ENCODE assay signal across 32 cellular contexts in the genomic region with DNA sequence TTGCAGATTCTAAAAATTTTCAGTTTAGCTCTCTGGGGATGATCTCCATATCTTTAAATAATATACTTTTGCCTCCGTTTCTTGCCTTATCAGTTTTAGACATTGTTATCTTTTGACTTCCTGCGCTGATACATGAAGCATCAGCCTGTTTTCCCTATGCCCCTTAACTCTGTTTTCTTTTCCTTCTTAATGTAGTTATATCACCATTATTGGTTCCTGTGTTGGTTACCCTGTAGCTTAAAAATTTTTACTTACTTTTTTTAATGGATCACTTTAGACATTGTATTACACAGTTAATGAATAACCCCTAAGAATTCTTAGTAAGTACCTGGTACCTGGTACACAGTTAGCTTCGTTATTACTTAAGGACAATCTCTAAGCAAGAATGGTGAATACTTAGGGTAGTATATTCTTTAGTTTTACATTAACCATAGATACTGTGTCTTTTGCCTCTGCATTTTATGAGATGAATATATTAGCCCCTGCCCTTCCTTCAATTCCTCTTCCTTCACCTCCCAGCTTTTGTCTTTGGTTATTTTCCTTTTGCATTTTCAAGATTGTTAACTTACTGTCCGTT. TPM values are rescaled to one million over a fixed set of nuclear protein-coding genes. Genes with fewer than 3 reads are reported as not detected.
A peak's percentile ranks its signal among the peaks of the same experiment; 100 is the strongest.
DNase-seq lines count a peak whose midpoint lies in the region; ATAC-seq, FAIRE-seq and TF ChIP-seq lines count a peak whose summit lies in the region.
"Had no signal": no experiment of that assay in that cellular context is flagged by ENCODE, and none has a peak within 500 bp of the region (broad histone marks: within the 10 kb centered on the region; RNA-seq: fewer than 3 reads in every experiment).

No MANE protein-coding gene starts in this region.

- H3K4me3 Mint-ChIP-seq in astrocyte (ENCODE audit: unreplicated experiment) (no peak overlapping the region), HFFc6 (no peak overlapping the region), nephron progenitor cell (no peak overlapping the region)
- H3K4me3 Mint-ChIP-seq: activated naive CD4-positive, alpha-beta T cell treated with anti-CD3 and anti-CD28 coated beads, Interleukin-2, amount 50 U/mL, for 24 hours; naive B cell; T-helper 2 cell treated with Interferon-gamma antibody and Interleukin-4, amounts not matched to agents 5 μg/mL and 100 μg/mL, for 36 hours had no signal

- H3K27me3 ChIP-seq in SK-N-SH (ENCODE audit: insufficient read depth) (no peaks in the 10 kb centered on the region), astrocyte (ENCODE audit: insufficient read depth, low read length) (no peaks in the 10 kb centered on the region)
- H3K27me3 ChIP-seq: tibial nerve had no signal

- H3K36me3 ChIP-seq in SK-N-SH (replicated peaks in 1 of 2; ENCODE audit: control insufficient read depth in 1 of 2, insufficient read depth in 2 of 2, low read length in 1 of 2) (peaks cover 0 to 16% of the 10 kb centered on the region in 2 experiments), astrocyte (ENCODE audit: insufficient read depth, low read length) (no peaks in the 10 kb centered on the region)
- H3K36me3 ChIP-seq: prostate gland, WERI-Rb-1 had no signal

- no peak overlapping the region; a peak in 1 of 4 replicates for H3K27ac ChIP-seq in SK-N-SH (ENCODE audit: low read depth in 2 of 2, low read length in 1 of 2)
- H3K27ac ChIP-seq in astrocyte (ENCODE audit: low read depth, low read length), result no peak overlapping the region
- H3K27ac ChIP-seq: 22Rv1, C4-2B, left ventricle myocardium inferior, prostate gland, tibial nerve, WERI-Rb-1 had no signal

- H3K9me3 ChIP-seq in SK-N-SH (no peaks in the 10 kb centered on the region), astrocyte (ENCODE audit: insufficient read depth, low read depth, low read length) (no peaks in the 10 kb centered on the region)
- H3K9me3 ChIP-seq: left ventricle myocardium inferior, prostate gland, tibial nerve had no signal

- CTCF ChIA-PET in SK-N-SH (lab: Yijun Ruan, JAX), result interaction anchor here (0.6 kb wide), 1 partner anchor 118 kb away, joined by 3 read pairs; no protein-coding TSS in a partner anchor

- no peak for TF ChIP-seq RAD21 in SK-N-SH (IDR thresholded peaks at IDR 0.05; ENCODE audit: low read length)

- H3K4me1 ChIP-seq in SK-N-SH (ENCODE audit: control insufficient read depth in 1 of 2, insufficient read depth in 2 of 2, low read depth in 1 of 2, low read length in 1 of 2) (peaks cover 0 to 4% of the 10 kb centered on the region in 2 experiments; a peak in 1 of 4 replicates), astrocyte (ENCODE audit: insufficient read depth, low read length) (peaks cover 9% of the 10 kb centered on the region)
- H3K4me1 ChIP-seq: left ventricle myocardium inferior, prostate gland, tibial nerve had no signal

- H3K4me1 Mint-ChIP-seq in astrocyte (ENCODE audit: low read depth, unreplicated experiment), result peaks cover 19% of the 10 kb centered on the region
- H3K4me1 Mint-ChIP-seq in HFFc6 (ENCODE audit: low read depth), result peaks cover 33% of the 10 kb centered on the region
- peaks cover 2% of the 10 kb centered on the region for H3K4me1 Mint-ChIP-seq in nephron progenitor cell

- peak overlapping the region; percentile 3 for H3K27ac Mint-ChIP-seq in astrocyte (ENCODE audit: unreplicated experiment)
- no peak overlapping the region for H3K27ac Mint-ChIP-seq in HFFc6
- H3K27ac Mint-ChIP-seq in nephron progenitor cell, result no peak overlapping the region
- H3K27ac Mint-ChIP-seq: activated naive CD4-positive, alpha-beta T cell treated with anti-CD3 and anti-CD28 coated beads, Interleukin-2, amount 50 U/mL, for 24 hours; T-helper 2 cell treated with Interferon-gamma antibody and Interleukin-4, amounts not matched to agents 5 μg/mL and 100 μg/mL, for 36 hours had no signal

- H3F3A ChIP-seq in SK-N-SH (replicated peaks; ENCODE audit: insufficient read depth), result no peaks in the 10 kb centered on the region

- no peak overlapping the region for H3K4me3 ChIP-seq in SK-N-SH (ENCODE audit: low read depth in 2 of 2, low read length in 1 of 2)
- no peak overlapping the region for H3K4me3 ChIP-seq in astrocyte (ENCODE audit: insufficient read depth, low read depth, low read length)
- H3K4me3 ChIP-seq: left ventricle myocardium inferior, prostate gland, tibial nerve had no signal

- DNase-seq in SK-N-SH (no peak), astrocyte (ENCODE audit: low read depth) (no peak), kidney tubule cell (ENCODE audit: low spot score) (peak; percentile 76), NCI-H1105 (lab: John Stamatoyannopoulos, UW) (no peak), HFFc6 (no peak), nephron progenitor cell (no peak)
- DNase-seq: activated CD4-positive, alpha-beta T cell treated with anti-CD3 and anti-CD28 coated beads for 4 hours; amygdala; hypothalamus; KBM-7; left ventricle myocardium inferior; naive B cell; NCI-H1092 treated with DMSO at 0.1 percent for 48 hours; NCI-H187; NCI-H2171; NCI-H510A treated with DMSO at 0.1 percent for 48 hours; nucleus accumbens; OCI-M1; stimulated activated CD4-positive, alpha-beta T cell treated with anti-CD3 and anti-CD28 coated beads, Interleukin-4, amount 100 ng/mL, for 24 hours; WERI-Rb-1 had no signal

- FAIRE-seq in astrocyte (lab: Jason Lieb, UNC), result no peak
- FAIRE-seq: GM18507, GM19239 had no signal

- ATAC-seq in SK-N-SH treated with all-trans-retinoic acid at 6 μM for 48 hours, result no peak
- ATAC-seq in HG03432 (IDR thresholded peaks at IDR 0.05; ENCODE audit: unreplicated experiment), result no peak
- ATAC-seq: Right ventricle myocardium inferior, sciatic nerve had no signal

- H3K79me2 ChIP-seq in SK-N-SH (ENCODE audit: insufficient read depth) (no peaks in the 10 kb centered on the region), astrocyte (ENCODE audit: insufficient read depth, low read length) (no peaks in the 10 kb centered on the region)

- H3K9ac ChIP-seq in SK-N-SH (no peak overlapping the region), astrocyte (ENCODE audit: low read length) (no peak overlapping the region)

- peaks cover 2% of the 10 kb centered on the region for H3K36me3 Mint-ChIP-seq in astrocyte (ENCODE audit: low read depth, unreplicated experiment)
- peaks cover 19% of the 10 kb centered on the region for H3K36me3 Mint-ChIP-seq in HFFc6 (ENCODE audit: low read depth)
- H3K36me3 Mint-ChIP-seq in nephron progenitor cell (ENCODE audit: low read depth), result peaks cover 19% of the 10 kb centered on the region

- no peak overlapping the region for H3K4me2 ChIP-seq in SK-N-SH
- H3K4me2 ChIP-seq in astrocyte (ENCODE audit: low read length), result no peak overlapping the region

- no peaks in the 10 kb centered on the region for H4K20me1 ChIP-seq in SK-N-SH (ENCODE audit: insufficient read depth)
- H4K20me1 ChIP-seq in astrocyte (ENCODE audit: insufficient read depth, low read length), result no peaks in the 10 kb centered on the region

- H3K27me3 Mint-ChIP-seq in astrocyte (ENCODE audit: low read depth, unreplicated experiment) (no peaks in the 10 kb centered on the region), HFFc6 (ENCODE audit: insufficient read depth) (no peaks in the 10 kb centered on the region), nephron progenitor cell (ENCODE audit: low read depth, poor library complexity) (no peaks in the 10 kb centered on the region)
- H3K27me3 Mint-ChIP-seq: activated naive CD4-positive, alpha-beta T cell treated with anti-CD3 and anti-CD28 coated beads, Interleukin-2, amount 50 U/mL, for 24 hours; naive B cell had no signal

- TF ChIP-seq CTCF in SK-N-SH (IDR thresholded peaks at IDR 0.05), result no peak
- TF ChIP-seq CTCF in astrocyte (IDR thresholded peaks at IDR 0.05; ENCODE audit: insufficient read depth, low read depth, low read length), result no peak
- TF ChIP-seq CTCF in HFFc6 (IDR thresholded peaks at IDR 0.05), result no peak
- no peak for TF ChIP-seq CTCF in nephron progenitor cell (IDR thresholded peaks at IDR 0.05)

- no peak overlapping the region for H2AFZ ChIP-seq in SK-N-SH (ENCODE audit: low read depth)
- no peak overlapping the region for H2AFZ ChIP-seq in astrocyte (ENCODE audit: low read depth, low read length)

- H3K9me2 ChIP-seq in SK-N-SH, result no peaks in the 10 kb centered on the region

- WGBS in SK-N-SH (ENCODE audit: low lambda C conversion rate), result 83% methylated on average over 4 of the region's 4 CpGs

- no peak for TF ChIP-seq EP300 in SK-N-SH (IDR thresholded peaks at IDR 0.05; ENCODE audit: borderline replicate concordance in 1 of 2, low read depth in 1 of 2, low read length in 1 of 2)

- H3K9me3 Mint-ChIP-seq in astrocyte (ENCODE audit: unreplicated experiment), result no peaks in the 10 kb centered on the region
- H3K9me3 Mint-ChIP-seq in HFFc6, result no peaks in the 10 kb centered on the region
- no peaks in the 10 kb centered on the region for H3K9me3 Mint-ChIP-seq in nephron progenitor cell
- H3K9me3 Mint-ChIP-seq: activated naive CD4-positive, alpha-beta T cell treated with anti-CD3 and anti-CD28 coated beads, Interleukin-2, amount 50 U/mL, for 24 hours; naive B cell; T-helper 2 cell treated with Interferon-gamma antibody and Interleukin-4, amounts not matched to agents 5 μg/mL and 100 μg/mL, for 36 hours had no signal

- POLR2A ChIA-PET in SK-N-SH (lab: Yijun Ruan, JAX), result no interaction called here

TF ChIP-seq in SK-N-SH treated with all-trans-retinoic acid at 6 μM for 48 hours, 23 proteins besides CTCF, POLR2A, EP300 and RAD21 (continues in another document):
- TF ChIP-seq CSDC2 (CRISPR knock-in tag; IDR thresholded peaks at IDR 0.05) (no peak), ZC3H10 (CRISPR knock-in tag; IDR thresholded peaks at IDR 0.05) (no peak), TCF4 (CRISPR knock-in tag; IDR thresholded peaks at IDR 0.05; ENCODE audit: borderline replicate concordance) (peak; percentile 67; the same call in 1 of the 2 replicates), ZFP30 (CRISPR knock-in tag; IDR thresholded peaks at IDR 0.05) (no peak), ISL1 (CRISPR knock-in tag; IDR thresholded peaks at IDR 0.05) (peak; percentile 69)

TF ChIP-seq in SK-N-SH, 30 proteins besides CTCF, POLR2A, EP300 and RAD21:
- TF ChIP-seq ELF1 (IDR thresholded peaks at IDR 0.05), result no peak
- TF ChIP-seq FOXM1 (IDR thresholded peaks at IDR 0.05; ENCODE audit: low read depth), result no peak
- TF ChIP-seq YY1 (IDR thresholded peaks at IDR 0.05; ENCODE audit: low read depth), result no peak
- TF ChIP-seq EZH2phosphoT487 (IDR thresholded peaks at IDR 0.05; ENCODE audit: borderline replicate concordance, low read depth), result no peak
TF ChIP-seq in SK-N-SH: peak in this region for 0.

RNA-seq across cellular contexts. Expression of a gene that starts 40.9 kb away (rescaled TPM):
- 28.5 and 34.0 TPM in 2 replicates for polyA plus RNA-seq in SK-N-SH (2012; rRNA removed)
- polyA plus RNA-seq in SK-N-SH (2012; cell fraction: cytosol; rRNA removed), result 28.4 and 31.3 TPM in 2 replicates
- 19.9 and 24.1 TPM in 2 replicates for polyA plus RNA-seq in SK-N-SH (2012; cell fraction: nucleus; rRNA removed)
- total RNA-seq in astrocyte, result 27.3 and 28.5 TPM in 2 replicates
- 10 to 100 TPM; 30.8 to 46.6 (median 41.2) TPM for total RNA-seq in HFFc6 (2021; fragmentation: NEBNext Ultra II Directional; extraction: Animal tissue kit (Norgen Biotek cat#: 25700))

RNA-seq across cellular contexts. Expression of a gene that starts 41.3 kb away (rescaled TPM):
- polyA plus RNA-seq in SK-N-SH (2012; rRNA removed), result 7.2 and 7.4 TPM in 2 replicates
- polyA plus RNA-seq in SK-N-SH (2012; cell fraction: cytosol; rRNA removed), result 5.9 TPM in 2 replicates
- 19.1 and 23.8 TPM in 2 replicates for polyA plus RNA-seq in SK-N-SH (2012; cell fraction: nucleus; rRNA removed)
- total RNA-seq in astrocyte, result 1.6 and 2.6 TPM in 2 replicates
- total RNA-seq in HFFc6 (2021; fragmentation: NEBNext Ultra II Directional; extraction: Animal tissue kit (Norgen Biotek cat#: 25700)), result 1 to 10 TPM; 1.8 to 3.1 (median 2.7) TPM
